In genomic region chr10:101781655-101781983, GRCh38 we compare ENCODE assay signal across 1 cellular context.
TF ChIP-seq lines count a peak whose summit lies in the region.

No MANE protein-coding gene starts in this region.

TF ChIP-seq in GM12878, 131 proteins besides CTCF, POLR2A, EP300 and RAD21:
- TF ChIP-seq PRDM15 (CRISPR knock-in tag; IDR thresholded peaks at IDR 0.05) (no peak), CBX3 (IDR thresholded peaks at IDR 0.05; ENCODE audit: borderline replicate concordance, low read depth) (no peak), SMC3 (IDR thresholded peaks at IDR 0.05; ENCODE audit: borderline replicate concordance, low read length) (no peak), PBX3 (IDR thresholded peaks at IDR 0.05; ENCODE audit: insufficient replicate concordance, low read depth, low read length) (no peak), EGR1 (IDR thresholded peaks at IDR 0.05; ENCODE audit: borderline replicate concordance in 1 of 2, low read depth in 2 of 2, low read length in 2 of 2) (no peak), POLR2AphosphoS5 (IDR thresholded peaks at IDR 0.05; ENCODE audit: low read length) (no peak), NR2C2 (IDR thresholded peaks at IDR 0.05; ENCODE audit: borderline replicate concordance, control insufficient read depth, insufficient read length, low read depth) (no peak), ZNF622 (IDR thresholded peaks at IDR 0.05) (no peak), IKZF1 (conservative IDR thresholded peaks at IDR 0.05) (no peak), SUZ12 (IDR thresholded peaks at IDR 0.05; ENCODE audit: unreplicated experiment) (no peak), TCF3 (IDR thresholded peaks at IDR 0.05; ENCODE audit: borderline replicate concordance, insufficient read depth, low read depth, low read length) (no peak)
